Comparison of ENCODE assay signal across 1 cellular context in the genomic region with DNA sequence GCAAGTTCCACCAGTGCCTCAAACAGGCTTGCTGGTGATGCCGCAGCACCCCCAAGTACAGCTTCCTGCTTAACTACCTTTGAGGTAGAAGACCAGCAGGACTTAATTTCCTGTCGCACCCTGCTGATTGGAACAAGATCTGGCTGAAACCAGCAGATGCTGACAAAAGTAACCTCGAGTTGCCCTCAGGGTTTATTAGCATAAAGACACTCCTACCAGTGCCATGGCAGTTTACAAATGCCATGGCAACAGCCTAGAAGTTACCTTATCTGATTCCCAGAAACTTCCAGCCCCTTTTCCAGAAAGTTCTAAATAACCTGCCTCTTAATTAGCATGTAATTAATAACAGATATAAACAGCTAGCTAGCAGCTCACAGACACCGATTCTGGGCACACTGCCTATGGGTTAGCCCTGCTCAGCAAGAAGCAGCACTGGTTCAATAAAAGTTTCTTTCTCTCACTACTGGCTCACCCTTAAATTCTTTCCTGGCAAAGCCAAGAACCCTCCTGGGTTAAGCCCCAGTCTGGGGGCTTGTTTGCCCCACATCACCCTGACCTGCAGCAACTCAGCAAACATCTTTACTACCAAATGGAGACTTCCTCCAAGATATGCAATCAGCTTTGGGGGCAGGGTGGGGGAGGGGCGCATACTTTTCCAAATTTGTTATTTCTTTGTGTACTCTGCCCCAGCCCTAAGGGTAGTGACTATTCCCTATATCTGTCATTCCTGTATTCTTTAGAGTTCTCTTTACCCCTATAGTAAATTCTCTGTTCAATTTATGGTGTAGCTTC.
TF ChIP-seq lines count a peak whose summit lies in the region.

No MANE protein-coding gene starts in this region.

TF ChIP-seq in IMR-90, 13 proteins besides CTCF, POLR2A, EP300 and RAD21:
- TF ChIP-seq RFX5 (IDR thresholded peaks at IDR 0.05; ENCODE audit: low read depth, low read length), result no peak
- TF ChIP-seq RCOR1 (IDR thresholded peaks at IDR 0.05; ENCODE audit: insufficient replicate concordance, low read length), result no peak
- no peak for TF ChIP-seq BHLHE40 (IDR thresholded peaks at IDR 0.05; ENCODE audit: low read depth, low read length)
- TF ChIP-seq NFE2L2 (IDR thresholded peaks at IDR 0.05; ENCODE audit: low read depth, low read length), result no peak
- TF ChIP-seq, protein P1, sequence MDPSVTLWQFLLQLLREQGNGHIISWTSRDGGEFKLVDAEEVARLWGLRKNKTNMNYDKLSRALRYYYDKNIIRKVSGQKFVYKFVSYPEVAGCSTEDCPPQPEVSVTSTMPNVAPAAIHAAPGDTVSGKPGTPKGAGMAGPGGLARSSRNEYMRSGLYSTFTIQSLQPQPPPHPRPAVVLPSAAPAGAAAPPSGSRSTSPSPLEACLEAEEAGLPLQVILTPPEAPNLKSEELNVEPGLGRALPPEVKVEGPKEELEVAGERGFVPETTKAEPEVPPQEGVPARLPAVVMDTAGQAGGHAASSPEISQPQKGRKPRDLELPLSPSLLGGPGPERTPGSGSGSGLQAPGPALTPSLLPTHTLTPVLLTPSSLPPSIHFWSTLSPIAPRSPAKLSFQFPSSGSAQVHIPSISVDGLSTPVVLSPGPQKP (IDR thresholded peaks at IDR 0.05; ENCODE audit: borderline replicate concordance, low read depth, low read length), result no peak
- no peak for TF ChIP-seq MAFK (IDR thresholded peaks at IDR 0.05; ENCODE audit: low read depth, low read length)
- no peak for TF ChIP-seq MXI1 (IDR thresholded peaks at IDR 0.05; ENCODE audit: borderline replicate concordance, low read depth, low read length)
- TF ChIP-seq FOS (IDR thresholded peaks at IDR 0.05; ENCODE audit: low read depth, low read length), result no peak
- no peak for TF ChIP-seq CHD1 (IDR thresholded peaks at IDR 0.05; ENCODE audit: low read depth, low read length)
